ENCODE assay signal across 18 cellular contexts in genomic region chr15:52417501-52417900, GRCh38.
A peak's percentile ranks its signal among the peaks of the same experiment; 100 is the strongest.
DNase-seq lines count a peak whose midpoint lies in the region; ATAC-seq and TF ChIP-seq lines count a peak whose summit lies in the region.
"Had no signal": no experiment of that assay in that cellular context is flagged by ENCODE, and none has a peak within 500 bp of the region (broad histone marks: within the 10 kb centered on the region; RNA-seq: fewer than 3 reads in every experiment).

No MANE protein-coding gene starts in this region.

- peaks cover 6% of the 10 kb centered on the region for H3K4me1 Mint-ChIP-seq in GM23338
- peaks cover 11% of the 10 kb centered on the region for H3K4me1 Mint-ChIP-seq in activated T-helper 17 cell treated with anti-CD3 and anti-CD28 coated beads, Interleukin-2, amount 50 U/mL, for 72 hours

- no peaks in the 10 kb centered on the region for H3F3A ChIP-seq in GM23338 (replicated peaks; ENCODE audit: low read depth)

- ATAC-seq in GM23338, result no peak
- ATAC-seq in activated T-helper 17 cell treated with anti-CD3 and anti-CD28 coated beads, Interleukin-2, amount 50 U/mL, for 72 hours (replicated peaks), result peak; percentile 29
- ATAC-seq in HG03442 (IDR thresholded peaks at IDR 0.05; ENCODE audit: unreplicated experiment), result no peak
- no peak for ATAC-seq in GM21367 (IDR thresholded peaks at IDR 0.05; ENCODE audit: unreplicated experiment)
- ATAC-seq: effector memory CD8-positive, alpha-beta T cell had no signal

- H3K27ac Mint-ChIP-seq in GM23338, result no peak overlapping the region
- peak overlapping the region; percentile 24 for H3K27ac Mint-ChIP-seq in activated T-helper 17 cell treated with anti-CD3 and anti-CD28 coated beads, Interleukin-2, amount 50 U/mL, for 72 hours
- H3K27ac Mint-ChIP-seq: stimulated activated naive CD8-positive, alpha-beta T cell treated with anti-CD3 and anti-CD28 coated beads, Interleukin-15, Interleukin-2, amounts not matched to agents 100 ng/mL and 50 ng/mL, for 24 hours; T-helper 2 cell treated with Interferon-gamma antibody and Interleukin-4, amounts not matched to agents 5 μg/mL and 100 μg/mL, for 36 hours had no signal

- no peaks in the 10 kb centered on the region for H3K27me3 Mint-ChIP-seq in GM23338 (ENCODE audit: insufficient read depth, low read depth, poor library complexity)
- no peaks in the 10 kb centered on the region for H3K27me3 Mint-ChIP-seq in activated T-helper 17 cell treated with anti-CD3 and anti-CD28 coated beads, Interleukin-2, amount 50 U/mL, for 72 hours
- H3K27me3 Mint-ChIP-seq: effector memory CD8-positive, alpha-beta T cell; stimulated activated naive CD8-positive, alpha-beta T cell treated with anti-CD3 and anti-CD28 coated beads, Interleukin-15, Interleukin-2, amounts not matched to agents 100 ng/mL and 50 ng/mL, for 24 hours had no signal

- no peaks in the 10 kb centered on the region for H3K36me3 ChIP-seq in GM23338 (ENCODE audit: insufficient read depth)

- peak; percentile 37 for DNase-seq in A172 (ENCODE audit: low spot score)
- DNase-seq in GM23338 (ENCODE audit: low spot score), result peak; percentile 15
- peak; percentile 99 for DNase-seq in foreskin melanocyte
- DNase-seq in HT-29 (ENCODE audit: low spot score), result no peak
- no peak for DNase-seq in activated T-cell treated with anti-CD3 and anti-CD28 coated beads, Interleukin-2, amount 50 U/mL, for 48 hours
- DNase-seq: ACHN; activated CD4-positive, alpha-beta T cell treated with anti-CD3 and anti-CD28 coated beads for 1 hour; activated naive CD4-positive, alpha-beta T cell treated with anti-CD3 and anti-CD28 coated beads, Interleukin-2, amount 50 U/mL, for 16 hours; caudate nucleus; effector memory CD8-positive, alpha-beta T cell; NCI-H1092 treated with DMSO at 0.1 percent for 48 hours; NK-92 treated with Interleukin-12 subunit alpha and Interleukin-12 subunit beta, amount 100 ng/mL, for 24 hours; SIG-M5 had no signal

- no peak overlapping the region for H2AFZ ChIP-seq in GM23338

- no peaks in the 10 kb centered on the region for H3K9me2 ChIP-seq in GM23338 (ENCODE audit: insufficient read depth)

- H3K27ac ChIP-seq in GM23338 (ENCODE audit: low read depth), result no peak overlapping the region

- no peaks in the 10 kb centered on the region for H4K20me1 ChIP-seq in GM23338 (replicated peaks; ENCODE audit: insufficient read depth)

- no peaks in the 10 kb centered on the region for H3K79me2 ChIP-seq in GM23338 (replicated peaks; ENCODE audit: insufficient read depth)

- H3K4me1 ChIP-seq in GM23338 (ENCODE audit: insufficient read depth), result peaks cover 11% of the 10 kb centered on the region; the same call in 1 of the 2 replicates

- H3K27me3 ChIP-seq in GM23338 (ENCODE audit: insufficient read depth), result no peaks in the 10 kb centered on the region

- TF ChIP-seq CTCF in GM23338 (conservative IDR thresholded peaks at IDR 0.05; ENCODE audit: low read depth in 2 of 2), result no peak

- H3K4me3 Mint-ChIP-seq in GM23338, result no peak overlapping the region
- no peak overlapping the region for H3K4me3 Mint-ChIP-seq in activated T-helper 17 cell treated with anti-CD3 and anti-CD28 coated beads, Interleukin-2, amount 50 U/mL, for 72 hours
- H3K4me3 Mint-ChIP-seq: effector memory CD8-positive, alpha-beta T cell; stimulated activated naive CD8-positive, alpha-beta T cell treated with anti-CD3 and anti-CD28 coated beads, Interleukin-15, Interleukin-2, amounts not matched to agents 100 ng/mL and 50 ng/mL, for 24 hours; T-helper 2 cell treated with Interferon-gamma antibody and Interleukin-4, amounts not matched to agents 5 μg/mL and 100 μg/mL, for 36 hours had no signal

- no peaks in the 10 kb centered on the region for H3K9me3 Mint-ChIP-seq in GM23338
- H3K9me3 Mint-ChIP-seq in activated T-helper 17 cell treated with anti-CD3 and anti-CD28 coated beads, Interleukin-2, amount 50 U/mL, for 72 hours, result no peaks in the 10 kb centered on the region
- H3K9me3 Mint-ChIP-seq: effector memory CD8-positive, alpha-beta T cell; stimulated activated naive CD8-positive, alpha-beta T cell treated with anti-CD3 and anti-CD28 coated beads, Interleukin-15, Interleukin-2, amounts not matched to agents 100 ng/mL and 50 ng/mL, for 24 hours; T-helper 2 cell treated with Interferon-gamma antibody and Interleukin-4, amounts not matched to agents 5 μg/mL and 100 μg/mL, for 36 hours had no signal

- no peak overlapping the region for H3K4me2 ChIP-seq in GM23338

- H3K36me3 Mint-ChIP-seq in GM23338 (ENCODE audit: low read depth), result no peaks in the 10 kb centered on the region
- H3K36me3 Mint-ChIP-seq in activated T-helper 17 cell treated with anti-CD3 and anti-CD28 coated beads, Interleukin-2, amount 50 U/mL, for 72 hours (ENCODE audit: low read depth), result peaks cover 43% of the 10 kb centered on the region

- H3K4me3 ChIP-seq in GM23338, result no peak overlapping the region

TF ChIP-seq in GM23338, 12 proteins besides CTCF, POLR2A, EP300 and RAD21:
- TF ChIP-seq ZNF114 (CRISPR knock-in tag; IDR thresholded peaks at IDR 0.05) (no peak), STAT1 (IDR thresholded peaks at IDR 0.05; ENCODE audit: unreplicated experiment) (no peak), JUNB (IDR thresholded peaks at IDR 0.05; ENCODE audit: unreplicated experiment) (no peak), ETS1 (IDR thresholded peaks at IDR 0.05) (no peak), POLR2AphosphoS5 (IDR thresholded peaks at IDR 0.05; ENCODE audit: low read depth) (no peak)

Comparison
In these comparisons a context has a peak if more than half of its experiments do, and no peak if none do; other contexts are left out.
1. DNase-seq: peak in A172 (single experiment), GM23338 (single experiment) and foreskin melanocyte (single experiment); none in HT-29 (single experiment) and activated T-cell treated with anti-CD3 and anti-CD28 coated beads, Interleukin-2, amount 50 U/mL, for 48 hours (0 of 2).